1 cellular context compared by ENCODE assay signal in genomic region chr20:31684153-31685003, GRCh38.
A peak's percentile ranks its signal among the peaks of the same experiment; 100 is the strongest.
TF ChIP-seq lines count a peak whose summit lies in the region.

No MANE protein-coding gene starts in this region.

TF ChIP-seq in HepG2, 621 proteins besides CTCF, POLR2A, EP300 and RAD21:
- TF ChIP-seq NR2F1 (CRISPR knock-in tag; IDR thresholded peaks at IDR 0.05) (no peak), ARHGAP35 (CRISPR knock-in tag; IDR thresholded peaks at IDR 0.05; ENCODE audit: borderline replicate concordance) (no peak), ZC3H4 (CRISPR knock-in tag; IDR thresholded peaks at IDR 0.05; ENCODE audit: borderline replicate concordance) (peak; percentile 53; the same call in 1 of the 2 replicates), ZNF253 (CRISPR knock-in tag; IDR thresholded peaks at IDR 0.05; ENCODE audit: borderline replicate concordance) (0 out of 2 replicates have a peak, but pooled peaks have one; percentile 37), CBX5 (CRISPR knock-in tag; IDR thresholded peaks at IDR 0.05; ENCODE audit: borderline replicate concordance) (peak; percentile 24; the same call in 1 of the 2 replicates), SSRP1 (CRISPR knock-in tag; IDR thresholded peaks at IDR 0.05) (peak; percentile 90; the same call in 1 of the 2 replicates), NFKB2 (CRISPR knock-in tag; IDR thresholded peaks at IDR 0.05; ENCODE audit: borderline replicate concordance) (peak; percentile 48; the same call in 1 of the 2 replicates), AGO2 (optimal IDR thresholded peaks at IDR 0.05; ENCODE audit: low read depth, low read length) (peak; percentile 74), AFF4 (CRISPR knock-in tag; IDR thresholded peaks at IDR 0.05) (0 out of 2 replicates have a peak, but pooled peaks have one; percentile 18), PAF1 (CRISPR knock-in tag; IDR thresholded peaks at IDR 0.05) (0 out of 2 replicates have a peak, but pooled peaks have one; percentile 37), ZSCAN25 (CRISPR knock-in tag; IDR thresholded peaks at IDR 0.05) (peak; percentile 49; the same call in 1 of the 2 replicates), RBM22 (optimal IDR thresholded peaks at IDR 0.05; ENCODE audit: low read length) (peak; percentile 94), RBFOX2 (IDR thresholded peaks at IDR 0.05; ENCODE audit: low read depth, low read length) (0 out of 2 replicates have a peak, but pooled peaks have one; percentile 44), SALL1 (CRISPR knock-in tag; IDR thresholded peaks at IDR 0.05) (0 out of 2 replicates have a peak, but pooled peaks have one; percentile 4), POLR2G (IDR thresholded peaks at IDR 0.05; ENCODE audit: low read depth, low read length) (peak; percentile 59), TSC22D2 (CRISPR knock-in tag; IDR thresholded peaks at IDR 0.05; ENCODE audit: borderline replicate concordance) (peak; percentile 46; the same call in 1 of the 2 replicates), JUNB (CRISPR knock-in tag; IDR thresholded peaks at IDR 0.05; ENCODE audit: borderline replicate concordance) (no peak), TCF7L2 (IDR thresholded peaks at IDR 0.05; ENCODE audit: low read depth, low read length) (no peak), USF2 (IDR thresholded peaks at IDR 0.05; ENCODE audit: low read depth, low read length) (0 out of 2 replicates have a peak, but pooled peaks have one; percentile 13), USF2 (CRISPR knock-in tag; IDR thresholded peaks at IDR 0.05; ENCODE audit: borderline replicate concordance) (no peak), ZNF687 (CRISPR knock-in tag; IDR thresholded peaks at IDR 0.05) (peak; percentile 38)
